16 cellular contexts compared by ENCODE assay signal in genomic region chr18:56510108-56510507, GRCh38.
DNase-seq lines count a peak whose midpoint lies in the region; ATAC-seq lines count a peak whose summit lies in the region.
"Had no signal": no experiment of that assay in that cellular context is flagged by ENCODE, and none has a peak within 500 bp of the region (broad histone marks: within the 10 kb centered on the region; RNA-seq: fewer than 3 reads in every experiment).

No MANE protein-coding gene starts in this region.

- no peaks in the 10 kb centered on the region for H3K9me3 Mint-ChIP-seq in activated CD4-positive, alpha-beta T cell treated with anti-CD3 and anti-CD28 coated beads for 36 hours (ENCODE audit: low read depth)
- H3K9me3 Mint-ChIP-seq in stimulated activated naive CD8-positive, alpha-beta T cell treated with anti-CD3 and anti-CD28 coated beads, Interleukin-15, amount 100 ng/mL, for 72 hours: no peaks in the 10 kb centered on the region
- no peaks in the 10 kb centered on the region for H3K9me3 Mint-ChIP-seq in stimulated activated memory B cell treated with anti-CD40 and anti-IgM and Interleukin-4, amounts not matched to agents 10 μg/mL and 1 μg/mL and 100 μg/mL, for 72 hours
- H3K9me3 Mint-ChIP-seq: CD4-positive, CD25-positive, alpha-beta regulatory T cell; CD8-positive, alpha-beta T cell; H9 had no signal

- H3K4me1 Mint-ChIP-seq in activated CD4-positive, alpha-beta T cell treated with anti-CD3 and anti-CD28 coated beads for 36 hours: peaks cover 17% of the 10 kb centered on the region
- peaks cover 9% of the 10 kb centered on the region for H3K4me1 Mint-ChIP-seq in stimulated activated naive CD8-positive, alpha-beta T cell treated with anti-CD3 and anti-CD28 coated beads, Interleukin-15, amount 100 ng/mL, for 72 hours
- H3K4me1 Mint-ChIP-seq in stimulated activated memory B cell treated with anti-CD40 and anti-IgM and Interleukin-4, amounts not matched to agents 10 μg/mL and 1 μg/mL and 100 μg/mL, for 72 hours: peaks cover 15% of the 10 kb centered on the region
- H3K4me1 Mint-ChIP-seq: CD4-positive, CD25-positive, alpha-beta regulatory T cell had no signal

- DNase-seq in activated CD4-positive, alpha-beta T cell treated with anti-CD3 and anti-CD28 coated beads for 36 hours: no peak
- DNase-seq in activated CD4-positive, alpha-beta T cell treated with anti-CD3 and anti-CD28 coated beads for 1 hour: no peak
- no peak for DNase-seq in stimulated activated naive CD8-positive, alpha-beta T cell treated with anti-CD3 and anti-CD28 coated beads, Interleukin-15, Interleukin-2, amounts not matched to agents 100 U/mL and 50 U/mL, for 24 hours
- no peak for DNase-seq in stimulated activated naive CD8-positive, alpha-beta T cell treated with anti-CD3 and anti-CD28 coated beads, Interleukin-15, amount 100 ng/mL, for 72 hours
- no peak for DNase-seq in stimulated activated CD4-positive, alpha-beta T cell treated with anti-CD3 and anti-CD28 coated beads, Interleukin-15, amount 100 ng/mL, for 24 hours
- DNase-seq: Caco-2; CD4-positive, CD25-positive, alpha-beta regulatory T cell; CD8-positive, alpha-beta T cell; DMS153; DND-41; GM23248; H9 had no signal

- POLR2A ChIA-PET in activated CD4-positive, alpha-beta T cell treated with anti-CD3 and anti-CD28 coated beads for 36 hours (lab: Charles Lee): no interaction called here

- ATAC-seq in activated CD4-positive, alpha-beta T cell treated with anti-CD3 and anti-CD28 coated beads for 36 hours: peak; percentile 18
- peak; percentile 64 for ATAC-seq in stimulated activated naive CD8-positive, alpha-beta T cell treated with anti-CD3 and anti-CD28 coated beads, Interleukin-15, Interleukin-2, amounts not matched to agents 100 U/mL and 50 U/mL, for 24 hours
- ATAC-seq in stimulated activated naive CD8-positive, alpha-beta T cell treated with anti-CD3 and anti-CD28 coated beads, Interleukin-15, amount 100 ng/mL, for 72 hours: no peak
- peak; percentile 37 for ATAC-seq in stimulated activated memory B cell treated with anti-CD40 and anti-IgM and Interleukin-4, amounts not matched to agents 10 μg/mL and 1 μg/mL and 100 μg/mL, for 72 hours
- no peak for ATAC-seq in GM21619 (IDR thresholded peaks at IDR 0.05; ENCODE audit: unreplicated experiment)
- ATAC-seq: CD8-positive, alpha-beta T cell; HCT116 had no signal

- intact Hi-C loops in activated CD4-positive, alpha-beta T cell treated with anti-CD3 and anti-CD28 coated beads for 36 hours (cut with DNase I, micrococcal nuclease): loop anchor here in 1 of 2 experiments (10.0 kb wide), 1 partner anchor 205 kb away; no protein-coding TSS in a partner anchor

- no peaks in the 10 kb centered on the region for H3K36me3 Mint-ChIP-seq in activated CD4-positive, alpha-beta T cell treated with anti-CD3 and anti-CD28 coated beads for 36 hours (ENCODE audit: low read depth)
- no peaks in the 10 kb centered on the region for H3K36me3 Mint-ChIP-seq in stimulated activated memory B cell treated with anti-CD40 and anti-IgM and Interleukin-4, amounts not matched to agents 10 μg/mL and 1 μg/mL and 100 μg/mL, for 72 hours
- H3K36me3 Mint-ChIP-seq: CD4-positive, CD25-positive, alpha-beta regulatory T cell; CD8-positive, alpha-beta T cell had no signal

- no peak overlapping the region for H3K4me3 Mint-ChIP-seq in activated CD4-positive, alpha-beta T cell treated with anti-CD3 and anti-CD28 coated beads for 36 hours
- H3K4me3 Mint-ChIP-seq in stimulated activated naive CD8-positive, alpha-beta T cell treated with anti-CD3 and anti-CD28 coated beads, Interleukin-15, amount 100 ng/mL, for 72 hours: no peak overlapping the region
- no peak overlapping the region for H3K4me3 Mint-ChIP-seq in stimulated activated memory B cell treated with anti-CD40 and anti-IgM and Interleukin-4, amounts not matched to agents 10 μg/mL and 1 μg/mL and 100 μg/mL, for 72 hours
- H3K4me3 Mint-ChIP-seq: B cell; CD4-positive, CD25-positive, alpha-beta regulatory T cell; CD8-positive, alpha-beta T cell; H9 had no signal

- CTCF ChIA-PET in activated CD4-positive, alpha-beta T cell treated with anti-CD3 and anti-CD28 coated beads for 36 hours (lab: Charles Lee): no interaction called here

- H3K27ac Mint-ChIP-seq in activated CD4-positive, alpha-beta T cell treated with anti-CD3 and anti-CD28 coated beads for 36 hours: no peak overlapping the region
- H3K27ac Mint-ChIP-seq in stimulated activated naive CD8-positive, alpha-beta T cell treated with anti-CD3 and anti-CD28 coated beads, Interleukin-15, amount 100 ng/mL, for 72 hours: peak overlapping the region in 1 of 2 donors; percentile 54
- no peak overlapping the region for H3K27ac Mint-ChIP-seq in stimulated activated memory B cell treated with anti-CD40 and anti-IgM and Interleukin-4, amounts not matched to agents 10 μg/mL and 1 μg/mL and 100 μg/mL, for 72 hours
- H3K27ac Mint-ChIP-seq: B cell; CD4-positive, CD25-positive, alpha-beta regulatory T cell; CD8-positive, alpha-beta T cell; H9 had no signal

- H3K27me3 Mint-ChIP-seq in activated CD4-positive, alpha-beta T cell treated with anti-CD3 and anti-CD28 coated beads for 36 hours: peaks cover 1% of the 10 kb centered on the region
- no peaks in the 10 kb centered on the region for H3K27me3 Mint-ChIP-seq in stimulated activated naive CD8-positive, alpha-beta T cell treated with anti-CD3 and anti-CD28 coated beads, Interleukin-15, amount 100 ng/mL, for 72 hours
- H3K27me3 Mint-ChIP-seq in stimulated activated memory B cell treated with anti-CD40 and anti-IgM and Interleukin-4, amounts not matched to agents 10 μg/mL and 1 μg/mL and 100 μg/mL, for 72 hours: no peaks in the 10 kb centered on the region
- H3K27me3 Mint-ChIP-seq: B cell had no signal

Comparison
In these comparisons a context has a peak if more than half of its experiments do, and no peak if none do; other contexts are left out.
1. ATAC-seq: peak in activated CD4-positive, alpha-beta T cell treated with anti-CD3 and anti-CD28 coated beads for 36 hours (single experiment), stimulated activated naive CD8-positive, alpha-beta T cell treated with anti-CD3 and anti-CD28 coated beads, Interleukin-15, Interleukin-2, amounts not matched to agents 100 U/mL and 50 U/mL, for 24 hours (single experiment) and stimulated activated memory B cell treated with anti-CD40 and anti-IgM and Interleukin-4, amounts not matched to agents 10 μg/mL and 1 μg/mL and 100 μg/mL, for 72 hours (single experiment); none in stimulated activated naive CD8-positive, alpha-beta T cell treated with anti-CD3 and anti-CD28 coated beads, Interleukin-15, amount 100 ng/mL, for 72 hours (single experiment) and GM21619 (single experiment).